ENCODE assay signal across 16 cellular contexts in the genomic region with DNA sequence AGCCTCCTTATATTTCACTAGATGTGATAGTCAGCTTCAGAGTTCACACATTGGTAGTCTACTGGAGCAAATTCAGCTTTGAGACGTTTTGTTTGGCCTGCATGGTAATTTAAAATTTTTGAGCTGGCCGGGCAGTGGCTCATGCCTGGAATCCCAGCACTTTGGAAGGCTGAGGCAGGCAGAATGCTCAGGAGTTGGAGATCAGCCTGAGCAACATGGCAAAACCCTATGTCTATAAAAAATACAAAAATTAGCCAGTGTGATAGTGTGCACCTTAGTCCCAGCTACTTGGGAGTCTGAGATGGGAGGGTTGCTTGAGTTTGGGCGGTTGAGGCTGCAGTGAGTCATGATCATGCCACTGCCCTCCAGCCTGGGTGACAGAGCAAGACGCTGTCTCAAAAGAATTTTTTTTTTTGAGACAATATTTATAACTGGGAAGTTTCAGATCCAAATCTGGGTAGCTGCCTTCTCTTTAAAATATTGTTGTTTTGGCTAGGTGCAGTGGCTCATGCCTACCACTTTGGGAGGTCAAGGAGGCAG. TPM values are rescaled to one million over a fixed set of nuclear protein-coding genes. Genes with fewer than 3 reads are reported as not detected.
"Had no signal": no experiment of that assay in that cellular context is flagged by ENCODE, and none has a peak within 500 bp of the region (broad histone marks: within the 10 kb centered on the region; RNA-seq: fewer than 3 reads in every experiment).

No MANE protein-coding gene starts in this region.

- H3K36me3 ChIP-seq: colonic mucosa, esophagus muscularis mucosa, neutrophil had no signal

- H3K27ac ChIP-seq: colonic mucosa, esophagus muscularis mucosa, neutrophil had no signal

- DNase-seq: activated CD4-positive, CD25-positive, alpha-beta regulatory T cell treated with anti-CD3 and anti-CD28 coated beads, Interleukin-2, amount 50 U/mL, for 72 hours; activated naive CD4-positive, alpha-beta T cell treated with Interleukin-2 at 50 U/mL for 16 hours; caudate nucleus; colonic mucosa; mesendoderm; natural killer cell; retina; stimulated activated CD4-positive, alpha-beta T cell treated with anti-CD3 and anti-CD28 coated beads, Interleukin-4, amount 100 ng/mL, for 1 hour; stimulated activated naive CD4-positive, alpha-beta T cell; T-helper 9 cell had no signal

- ATAC-seq: natural killer cell had no signal

- H3K27ac Mint-ChIP-seq: natural killer cell had no signal

- H3K4me1 ChIP-seq: colonic mucosa had no signal

- H3K4me3 ChIP-seq: colonic mucosa, esophagus muscularis mucosa had no signal

- H3K27me3 ChIP-seq: colonic mucosa, esophagus muscularis mucosa had no signal

- H3K36me3 Mint-ChIP-seq: natural killer cell had no signal

- H3K4me3 Mint-ChIP-seq: natural killer cell had no signal

- H3K9me3 ChIP-seq: colonic mucosa, esophagus muscularis mucosa, neutrophil had no signal

- H3K9me3 Mint-ChIP-seq: natural killer cell had no signal

- H3K4me1 Mint-ChIP-seq: natural killer cell had no signal

RNA-seq across cellular contexts. Expression of a gene that starts 37.3 kb away (rescaled TPM):
- total RNA-seq: activated CD8-positive, alpha-beta memory T cell treated with anti-CD3 and anti-CD28 coated beads for 36 hours; fibroblast of villous mesenchyme; liver; natural killer cell; subcutaneous adipose tissue had no signal
- polyA plus RNA-seq: liver had no signal
